Comparison of ENCODE assay signal across 8 cellular contexts in the genomic region with DNA sequence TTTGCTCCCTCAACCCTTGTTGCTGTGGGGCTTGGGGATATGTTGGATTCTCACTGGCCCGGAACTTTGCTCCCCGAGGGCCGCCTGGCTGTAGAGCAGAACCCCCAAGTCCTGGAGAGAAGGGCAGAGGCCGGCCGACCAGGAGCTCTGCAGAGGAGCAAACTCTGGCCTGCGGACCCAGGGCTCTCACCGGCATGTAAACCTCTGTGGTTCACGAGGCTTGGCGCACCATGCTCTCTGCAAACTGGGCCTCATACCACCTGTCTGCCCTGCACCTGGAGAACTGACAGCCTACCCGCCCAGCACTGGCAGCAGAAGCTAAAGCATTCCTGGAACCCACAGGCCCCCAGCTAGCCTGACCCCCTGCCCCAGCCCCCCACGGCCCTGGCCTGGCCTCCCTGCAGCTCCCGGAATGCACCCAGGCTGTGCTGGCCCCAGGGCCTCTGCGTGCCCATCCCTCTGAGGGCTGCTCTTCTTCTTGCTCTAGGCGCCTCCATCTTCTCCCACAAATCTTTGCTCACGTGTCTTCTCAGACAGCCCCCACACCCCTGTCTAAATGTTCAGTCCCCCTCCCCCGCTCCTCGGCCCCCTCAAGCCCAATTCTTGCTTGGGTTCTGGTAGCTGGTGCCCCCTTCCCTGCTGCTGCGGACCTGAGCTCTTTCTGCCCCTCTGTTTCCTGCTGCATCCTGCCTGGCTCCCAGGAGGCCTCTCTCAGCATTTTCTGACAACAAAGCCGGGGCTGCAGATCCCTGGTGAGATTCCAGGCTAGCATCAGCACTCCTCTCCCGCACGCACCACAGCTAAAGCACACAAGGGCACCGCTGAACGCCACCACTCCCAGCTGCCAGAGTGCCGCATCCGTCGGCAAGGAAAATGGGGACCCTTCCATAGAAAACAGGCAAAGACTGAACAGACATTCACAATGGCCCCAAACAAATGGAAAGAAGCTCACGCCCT. TPM values are rescaled to one million over a fixed set of nuclear protein-coding genes. Genes with fewer than 3 reads are reported as not detected.
A peak's percentile ranks its signal among the peaks of the same experiment; 100 is the strongest.
DNase-seq lines count a peak whose midpoint lies in the region; ATAC-seq and TF ChIP-seq lines count a peak whose summit lies in the region.
"Had no signal": no experiment of that assay in that cellular context is flagged by ENCODE, and none has a peak within 500 bp of the region (broad histone marks: within the 10 kb centered on the region; RNA-seq: fewer than 3 reads in every experiment).

No MANE protein-coding gene starts in this region.

- H3K9me3 Mint-ChIP-seq in activated B cell treated with CpG ODN at 0.5 μM for 24 hours (no peaks in the 10 kb centered on the region), mesothelial cell of epicardium (no peaks in the 10 kb centered on the region)

- peaks cover 0 to 20% (median 0%) of the 10 kb centered on the region in 11 experiments; a peak in 6 of 22 replicates for H3K27me3 ChIP-seq in BLaER1 treated with 17β-estradiol and CSF1 and Interleukin-3, amounts not matched to agents 10 nM and 100 nM

- H3K4me3 Mint-ChIP-seq in activated B cell treated with CpG ODN at 0.5 μM for 24 hours: peak overlapping the region; percentile 68
- peak overlapping the region; percentile 59 for H3K4me3 Mint-ChIP-seq in mesothelial cell of epicardium

- H3K4me1 Mint-ChIP-seq in activated B cell treated with CpG ODN at 0.5 μM for 24 hours (peaks cover 7% of the 10 kb centered on the region), mesothelial cell of epicardium (peaks cover 13% of the 10 kb centered on the region)

- peak overlapping the region in 6 of 10 experiments; percentile 63 to 79 (median 68); a peak in 9 of 20 replicates for H3K4me3 ChIP-seq in BLaER1 treated with 17β-estradiol and CSF1 and Interleukin-3, amounts not matched to agents 10 nM and 100 nM

- CTCF ChIA-PET in activated B cell treated with CpG ODN at 0.5 μM for 24 hours (lab: Charles Lee): no interaction called here

- no peaks in the 10 kb centered on the region for H3K36me3 ChIP-seq in BLaER1 treated with 17β-estradiol and CSF1 and Interleukin-3, amounts not matched to agents 10 nM and 100 nM
- H3K36me3 ChIP-seq: heart right ventricle had no signal

- H3K9me3 ChIP-seq in BLaER1 treated with 17β-estradiol and CSF1 and Interleukin-3, amounts not matched to agents 10 nM and 100 nM (replicated peaks in 1 of 11): no peaks in the 10 kb centered on the region
- H3K9me3 ChIP-seq: heart right ventricle had no signal

- H3K4me2 ChIP-seq in BLaER1 treated with 17β-estradiol and CSF1 and Interleukin-3, amounts not matched to agents 10 nM and 100 nM: peak overlapping the region; percentile 89 to 100 (median 98)

- no peak for TF ChIP-seq CTCF in activated B cell treated with CpG ODN at 0.5 μM for 24 hours (IDR thresholded peaks at IDR 0.05)
- no peak for TF ChIP-seq CTCF in mesothelial cell of epicardium (IDR thresholded peaks at IDR 0.05; ENCODE audit: unreplicated experiment)
- no peak for TF ChIP-seq CTCF in GM20000 (IDR thresholded peaks at IDR 0.05; ENCODE audit: extremely low read depth, missing control alignments)

- H3K27ac ChIP-seq in BLaER1 treated with 17β-estradiol and CSF1 and Interleukin-3, amounts not matched to agents 10 nM and 100 nM: peak overlapping the region in 8 of 11 experiments; percentile 21 to 100 (median 98); a peak in 13 of 22 replicates

- POLR2A ChIA-PET in activated B cell treated with CpG ODN at 0.5 μM for 24 hours (lab: Charles Lee): interaction anchor here (0.6 to 4.6 kb wide), 12 partner anchors 11 to 405 kb away, joined by 3 to 34 read pairs (median 8); a partner anchor contains a TSS

- DNase-seq in ELF-1 (ENCODE audit: low read depth, low spot score) (peak; percentile 62), activated B cell treated with CpG ODN at 0.5 μM for 24 hours (no peak), mesothelial cell of epicardium (ENCODE audit: low spot score in 2 of 2, unreplicated experiment in 2 of 2) (no peak), GM20000 (ENCODE audit: low spot score) (no peak)
- DNase-seq in stimulated activated CD8-positive, alpha-beta memory T cell treated with anti-CD3 and anti-CD28 coated beads, Interleukin-4, amount 100 ng/mL, for 48 hours: no peak

- intact Hi-C loops in activated B cell treated with CpG ODN at 0.5 μM for 24 hours (cut with micrococcal nuclease): no loop called here

- peaks cover 9% of the 10 kb centered on the region for H3K27me3 Mint-ChIP-seq in activated B cell treated with CpG ODN at 0.5 μM for 24 hours
- peaks cover 24% of the 10 kb centered on the region for H3K27me3 Mint-ChIP-seq in mesothelial cell of epicardium (ENCODE audit: low read depth)

- no peaks in the 10 kb centered on the region for H4K20me1 ChIP-seq in BLaER1 treated with 17β-estradiol and CSF1 and Interleukin-3, amounts not matched to agents 10 nM and 100 nM

- H3K36me3 Mint-ChIP-seq in activated B cell treated with CpG ODN at 0.5 μM for 24 hours (ENCODE audit: low read depth): no peaks in the 10 kb centered on the region
- no peaks in the 10 kb centered on the region for H3K36me3 Mint-ChIP-seq in mesothelial cell of epicardium

- ATAC-seq in activated B cell treated with CpG ODN at 0.5 μM for 24 hours (ENCODE audit: low read depth) (no peak), HG03108 (IDR thresholded peaks at IDR 0.05; ENCODE audit: unreplicated experiment) (no peak)

- H3K27ac Mint-ChIP-seq in activated B cell treated with CpG ODN at 0.5 μM for 24 hours (peak overlapping the region; percentile 3), mesothelial cell of epicardium (peak overlapping the region; percentile 59)

- H3K9ac ChIP-seq in BLaER1 treated with 17β-estradiol and CSF1 and Interleukin-3, amounts not matched to agents 10 nM and 100 nM: peak overlapping the region in 9 of 11 experiments; percentile 7 to 98 (median 96); a peak in 16 of 22 replicates

- H3K4me1 ChIP-seq in BLaER1 treated with 17β-estradiol and CSF1 and Interleukin-3, amounts not matched to agents 10 nM and 100 nM: peaks cover 65 to 89% (median 86%) of the 10 kb centered on the region in 10 experiments

RNA-seq across cellular contexts. Expression of a gene that starts 23.3 kb away (rescaled TPM):
- total RNA-seq in activated B cell treated with CpG ODN at 0.5 μM for 24 hours (2,863 and 2,949 TPM in 2 replicates), mesothelial cell of epicardium (4,391 to 4,678 TPM (median 4,589 TPM) in 3 replicates)

RNA-seq across cellular contexts. Expression of a gene that starts 38.9 kb away (rescaled TPM):
- total RNA-seq in activated B cell treated with CpG ODN at 0.5 μM for 24 hours (3.2 and 5.5 TPM in 2 replicates), mesothelial cell of epicardium (13.0 to 17.3 TPM (median 13.3 TPM) in 3 replicates)
